ENCODE assay signal across 33 cellular contexts in the genomic region with DNA sequence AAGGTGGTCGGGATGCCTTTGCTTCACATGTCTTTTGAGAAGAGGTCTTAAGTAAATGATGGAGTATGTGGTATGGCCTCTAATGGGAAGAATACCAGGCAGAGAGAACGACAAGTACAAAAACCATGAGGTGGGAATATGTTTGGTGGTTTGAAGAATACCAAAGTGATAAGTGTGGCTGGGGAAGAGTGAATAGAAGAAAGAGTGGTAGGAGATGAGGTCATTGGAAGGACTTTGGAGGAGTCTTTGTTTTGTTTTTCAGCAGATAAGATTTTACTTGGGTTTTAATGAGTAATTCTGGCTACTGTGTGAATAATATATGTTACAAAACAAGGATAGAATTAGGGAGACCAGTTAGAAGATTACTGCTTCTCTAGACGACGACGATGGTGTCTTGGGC.
"Had no signal": no experiment of that assay in that cellular context is flagged by ENCODE, and none has a peak within 500 bp of the region (broad histone marks: within the 10 kb centered on the region; RNA-seq: fewer than 3 reads in every experiment).

No MANE protein-coding gene starts in this region.

- H3K4me1 Mint-ChIP-seq: activated CD4-positive, alpha-beta T cell treated with anti-CD3 and anti-CD28 coated beads, Interleukin-2, amount 10 ng/mL, durations not matched to agents 24 days and 14 days; activated naive CD4-positive, alpha-beta T cell treated with anti-CD3 and anti-CD28 coated beads, Interleukin-2, amount 10 ng/mL, durations not matched to agents 7 days and 5 days; activated naive CD8-positive, alpha-beta T cell treated with anti-CD3 and anti-CD28 coated beads, Interleukin-2, amount 50 U/mL, for 24 hours had no signal

- H3K4me3 ChIP-seq: body of pancreas, breast epithelium, MG63, Peyer's patch, SJSA1 had no signal

- H3K27ac ChIP-seq: body of pancreas, breast epithelium, Peyer's patch, SJSA1 had no signal

- DNase-seq: activated CD4-positive, alpha-beta T cell treated with anti-CD3 and anti-CD28 coated beads, Interleukin-2, amount 10 ng/mL, durations not matched to agents 24 days and 14 days; activated CD4-positive, alpha-beta T cell treated with anti-CD3 and anti-CD28 coated beads, Interleukin-2, amount 50 U/mL, for 4 hours; activated CD8-positive, alpha-beta T cell treated with anti-CD3 and anti-CD28 coated beads for 36 hours; activated naive CD4-positive, alpha-beta T cell treated with anti-CD3 and anti-CD28 coated beads, Interleukin-2, amount 10 ng/mL, durations not matched to agents 7 days and 5 days; activated naive CD8-positive, alpha-beta T cell treated with anti-CD3 and anti-CD28 coated beads, Interleukin-2, amount 50 U/mL, for 24 hours; activated T-cell treated with anti-CD3 and anti-CD28 coated beads, Interleukin-2, amount 50 U/mL, for 4 hours; aorta; body of pancreas; Karpas-422; KBM-7; MG63; NCI-H1048; NCI-H1105 treated with DMSO at 0.1 percent for 48 hours; NCI-H1436; NCI-H1694; NCI-H1930; NCI-H2081 treated with DMSO at 0.1 percent for 48 hours; NCI-H345; NCI-H526; NCI-H748 treated with DMSO at 0.1 percent for 48 hours; NK-92 treated with Interleukin-12 subunit alpha and Interleukin-12 subunit beta, amount 100 ng/mL, for 24 hours; PC-3; Peyer's patch; RPMI8226; SHP77 treated with DMSO at 0.1 percent for 48 hours; SK-N-SH had no signal

- H3K9me3 ChIP-seq: body of pancreas, breast epithelium, MG63, Peyer's patch, SJSA1, SK-N-SH had no signal

- H3K4me3 Mint-ChIP-seq: activated CD4-positive, alpha-beta T cell treated with anti-CD3 and anti-CD28 coated beads, Interleukin-2, amount 10 ng/mL, durations not matched to agents 24 days and 14 days; activated CD8-positive, alpha-beta T cell treated with anti-CD3 and anti-CD28 coated beads for 36 hours; activated naive CD4-positive, alpha-beta T cell treated with anti-CD3 and anti-CD28 coated beads, Interleukin-2, amount 10 ng/mL, durations not matched to agents 7 days and 5 days; activated naive CD8-positive, alpha-beta T cell; activated naive CD8-positive, alpha-beta T cell treated with anti-CD3 and anti-CD28 coated beads, Interleukin-2, amount 50 U/mL, for 24 hours; activated T-cell treated with anti-CD3 and anti-CD28 coated beads, Interleukin-2, amount 50 U/mL, for 4 hours; activated T-helper 1 cell treated with anti-CD3 and anti-CD28 coated beads, Interleukin-12 subunit alpha, Interleukin-12 subunit beta, Interleukin-2, Interleukin-4 antibody, amounts not matched to agents 30 ng/mL and 10 ng/mL and 1 ng/mL, durations not matched to agents 14 hours and 24 hours and 36 hours; T-helper 1 cell treated with Interleukin-12 subunit alpha and Interleukin-12 subunit beta and Interleukin-4 antibody, amounts not matched to agents 30 μg/mL and 1 μg/mL, for 36 hours; T-helper 2 cell treated with Interferon-gamma antibody and Interleukin-4, amounts not matched to agents 5 μg/mL and 100 μg/mL, for 36 hours had no signal

- FAIRE-seq: TTC549 had no signal

- H3K27me3 Mint-ChIP-seq: activated CD4-positive, alpha-beta T cell treated with anti-CD3 and anti-CD28 coated beads, Interleukin-2, amount 10 ng/mL, durations not matched to agents 24 days and 14 days; activated CD8-positive, alpha-beta T cell treated with anti-CD3 and anti-CD28 coated beads for 36 hours; activated naive CD4-positive, alpha-beta T cell treated with anti-CD3 and anti-CD28 coated beads, Interleukin-2, amount 10 ng/mL, durations not matched to agents 7 days and 5 days; activated naive CD8-positive, alpha-beta T cell; activated naive CD8-positive, alpha-beta T cell treated with anti-CD3 and anti-CD28 coated beads, Interleukin-2, amount 50 U/mL, for 24 hours had no signal

- H3K27me3 ChIP-seq: body of pancreas, breast epithelium, MG63, Peyer's patch, SJSA1 had no signal

- H3K9me3 Mint-ChIP-seq: activated CD4-positive, alpha-beta T cell treated with anti-CD3 and anti-CD28 coated beads, Interleukin-2, amount 10 ng/mL, durations not matched to agents 24 days and 14 days; activated naive CD4-positive, alpha-beta T cell treated with anti-CD3 and anti-CD28 coated beads, Interleukin-2, amount 10 ng/mL, durations not matched to agents 7 days and 5 days; activated naive CD8-positive, alpha-beta T cell treated with anti-CD3 and anti-CD28 coated beads, Interleukin-2, amount 50 U/mL, for 24 hours; activated T-cell treated with anti-CD3 and anti-CD28 coated beads, Interleukin-2, amount 50 U/mL, for 4 hours; activated T-helper 1 cell treated with anti-CD3 and anti-CD28 coated beads, Interleukin-12 subunit alpha, Interleukin-12 subunit beta, Interleukin-2, Interleukin-4 antibody, amounts not matched to agents 30 ng/mL and 10 ng/mL and 1 ng/mL, durations not matched to agents 14 hours and 24 hours and 36 hours; T-helper 1 cell treated with Interleukin-12 subunit alpha and Interleukin-12 subunit beta and Interleukin-4 antibody, amounts not matched to agents 30 μg/mL and 1 μg/mL, for 36 hours; T-helper 2 cell treated with Interferon-gamma antibody and Interleukin-4, amounts not matched to agents 5 μg/mL and 100 μg/mL, for 36 hours had no signal

- H3K9ac ChIP-seq: SK-N-SH had no signal

- H3K36me3 Mint-ChIP-seq: activated naive CD4-positive, alpha-beta T cell treated with anti-CD3 and anti-CD28 coated beads, Interleukin-2, amount 10 ng/mL, durations not matched to agents 7 days and 5 days; activated naive CD8-positive, alpha-beta T cell had no signal

- H3K4me1 ChIP-seq: body of pancreas, breast epithelium, Peyer's patch, SJSA1 had no signal

- H3K36me3 ChIP-seq: breast epithelium, MG63, Peyer's patch, SJSA1 had no signal

- ATAC-seq: activated CD8-positive, alpha-beta T cell treated with anti-CD3 and anti-CD28 coated beads for 36 hours; activated naive CD8-positive, alpha-beta T cell treated with anti-CD3 and anti-CD28 coated beads, Interleukin-2, amount 50 U/mL, for 24 hours; activated T-cell treated with anti-CD3 and anti-CD28 coated beads, Interleukin-2, amount 50 U/mL, for 4 hours; body of pancreas; PC-3 had no signal

- H3K4me2 ChIP-seq: SK-N-SH had no signal

- H3K27ac Mint-ChIP-seq: activated CD4-positive, alpha-beta T cell treated with anti-CD3 and anti-CD28 coated beads, Interleukin-2, amount 10 ng/mL, durations not matched to agents 24 days and 14 days; activated CD8-positive, alpha-beta T cell treated with anti-CD3 and anti-CD28 coated beads for 36 hours; activated naive CD4-positive, alpha-beta T cell treated with anti-CD3 and anti-CD28 coated beads, Interleukin-2, amount 10 ng/mL, durations not matched to agents 7 days and 5 days; activated naive CD8-positive, alpha-beta T cell; activated naive CD8-positive, alpha-beta T cell treated with anti-CD3 and anti-CD28 coated beads, Interleukin-2, amount 50 U/mL, for 24 hours; activated T-helper 1 cell treated with anti-CD3 and anti-CD28 coated beads, Interleukin-12 subunit alpha, Interleukin-12 subunit beta, Interleukin-2, Interleukin-4 antibody, amounts not matched to agents 30 ng/mL and 10 ng/mL and 1 ng/mL, durations not matched to agents 14 hours and 24 hours and 36 hours; T-helper 1 cell treated with Interleukin-12 subunit alpha and Interleukin-12 subunit beta and Interleukin-4 antibody, amounts not matched to agents 30 μg/mL and 1 μg/mL, for 36 hours; T-helper 2 cell treated with Interferon-gamma antibody and Interleukin-4, amounts not matched to agents 5 μg/mL and 100 μg/mL, for 36 hours had no signal
